In the genomic region with DNA sequence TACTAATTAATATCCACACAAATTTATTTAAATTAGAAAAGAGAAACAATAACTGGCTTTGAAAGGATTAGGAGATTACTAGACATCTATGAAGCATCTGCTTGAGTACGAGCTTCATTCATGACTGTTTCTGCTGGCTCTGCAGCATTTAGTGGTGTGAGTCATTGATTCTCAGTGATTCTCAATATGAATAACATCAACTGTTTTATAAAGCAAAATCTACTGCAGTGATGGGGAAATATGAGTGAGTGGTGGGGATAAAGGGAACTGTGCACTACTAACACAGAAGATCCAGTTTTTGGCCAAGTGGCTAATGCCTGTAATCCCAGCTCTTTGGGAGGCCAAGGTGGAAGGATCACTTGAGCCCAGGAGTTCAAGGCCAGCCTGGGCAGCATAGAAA, we compare ENCODE assay signal across 12 cellular contexts. TPM values are rescaled to one million over a fixed set of nuclear protein-coding genes. Genes with fewer than 3 reads are reported as not detected.
DNase-seq lines count a peak whose midpoint lies in the region; ATAC-seq and TF ChIP-seq lines count a peak whose summit lies in the region.
"Had no signal": no experiment of that assay in that cellular context is flagged by ENCODE, and none has a peak within 500 bp of the region (broad histone marks: within the 10 kb centered on the region; RNA-seq: fewer than 3 reads in every experiment).

No MANE protein-coding gene starts in this region.

- H3K4me1 Mint-ChIP-seq in IgD-negative memory B cell, result peaks cover 68 to 73% (median 69%) of the 10 kb centered on the region in 3 donors

- H3K4me3 ChIP-seq in astrocyte of the cerebellum (ENCODE audit: low read depth, low read length) (no peak overlapping the region), mesenchymal stem cell (ENCODE audit: insufficient read depth in 1 of 2, low read depth in 1 of 2, low read length in 2 of 2) (no peak overlapping the region)
- H3K4me3 ChIP-seq: dorsolateral prefrontal cortex had no signal

- H3K36me3 ChIP-seq in mesenchymal stem cell (ENCODE audit: control insufficient read depth in 1 of 2, insufficient read depth in 2 of 2, low read depth in 1 of 2, low read length in 2 of 2), result no peaks in the 10 kb centered on the region

- no peak overlapping the region for H3K23ac ChIP-seq in mesenchymal stem cell (ENCODE audit: low read length in 2 of 2)

- H4K8ac ChIP-seq in mesenchymal stem cell (ENCODE audit: low read length), result no peak overlapping the region

- no peak for TF ChIP-seq CTCF in astrocyte of the cerebellum (IDR thresholded peaks at IDR 0.05; ENCODE audit: low read depth, low read length, missing control alignments)

- no peak overlapping the region for H3K27ac ChIP-seq in mesenchymal stem cell (ENCODE audit: low read length, poor library complexity, severe bottlenecking)

- in situ Hi-C loops in astrocyte of the cerebellum (cut with HindIII; ENCODE audit: low sequenced_read_pairs), result no loop called here

- no peak overlapping the region for H3K4ac ChIP-seq in mesenchymal stem cell (ENCODE audit: low read depth in 1 of 2, low read length in 2 of 2)

- H2AK5ac ChIP-seq in mesenchymal stem cell (ENCODE audit: low read length, severe bottlenecking), result no peak overlapping the region

- no peak overlapping the region for H2BK5ac ChIP-seq in mesenchymal stem cell (ENCODE audit: low read depth, low read length, poor library complexity, severe bottlenecking)

- H3K18ac ChIP-seq in mesenchymal stem cell (ENCODE audit: low read depth in 1 of 2, low read length in 2 of 2), result no peak overlapping the region

- H2BK12ac ChIP-seq in mesenchymal stem cell (ENCODE audit: low read length in 2 of 2), result no peak overlapping the region

- no peaks in the 10 kb centered on the region for H3K27me3 ChIP-seq in mesenchymal stem cell (ENCODE audit: control insufficient read depth in 1 of 2, insufficient read depth in 1 of 2, low read length in 2 of 2)
- H3K27me3 ChIP-seq: dorsolateral prefrontal cortex had no signal

- no peaks in the 10 kb centered on the region for H3K27me3 Mint-ChIP-seq in IgD-negative memory B cell

- H4K91ac ChIP-seq in mesenchymal stem cell (ENCODE audit: low read length), result no peak overlapping the region

- H3K4me1 ChIP-seq in mesenchymal stem cell (ENCODE audit: control insufficient read depth, insufficient read depth, low read depth, low read length), result peaks cover 4% of the 10 kb centered on the region

- peak overlapping the region; percentile 2 to 97 (median 52) for H3K4me3 Mint-ChIP-seq in IgD-negative memory B cell
- H3K4me3 Mint-ChIP-seq: mesothelial cell of epicardium had no signal

- peak overlapping the region; percentile 78 to 99 (median 95) for H3K27ac Mint-ChIP-seq in IgD-negative memory B cell
- H3K27ac Mint-ChIP-seq: mesothelial cell of epicardium had no signal

- H3K9me3 Mint-ChIP-seq in IgD-negative memory B cell, result no peaks in the 10 kb centered on the region
- H3K9me3 Mint-ChIP-seq: mesothelial cell of epicardium had no signal

- no peak overlapping the region for H3K14ac ChIP-seq in mesenchymal stem cell (ENCODE audit: low read length in 2 of 2)

- H3K9ac ChIP-seq in mesenchymal stem cell (ENCODE audit: low read length), result peak overlapping the region; percentile 23

- no peaks in the 10 kb centered on the region for H3K9me3 ChIP-seq in mesenchymal stem cell (ENCODE audit: control insufficient read depth, low read length)

- peaks cover 14% of the 10 kb centered on the region for H3K79me1 ChIP-seq in mesenchymal stem cell (replicated peaks; ENCODE audit: low read length, poor library complexity, severe bottlenecking)

- peaks cover 5% of the 10 kb centered on the region for H3K36me3 Mint-ChIP-seq in IgD-negative memory B cell

- H3K4me2 ChIP-seq in mesenchymal stem cell (ENCODE audit: low read length, poor library complexity, severe bottlenecking), result no peak overlapping the region

- no CpG with 5 or more reads among the region's 1 CpG for WGBS in mesenchymal stem cell

- ATAC-seq in GM21576 (IDR thresholded peaks at IDR 0.05; ENCODE audit: unreplicated experiment), result no peak

- peak; percentile 82 for DNase-seq in CD1c-positive myeloid dendritic cell (ENCODE audit: extremely low spot score)
- peak; percentile 54 for DNase-seq in astrocyte of the cerebellum (ENCODE audit: low read depth)
- peak; percentile 78 for DNase-seq in mesenchymal stem cell
- DNase-seq in NCI-H1436 (lab: John Stamatoyannopoulos, UW), result no peak
- DNase-seq in central memory CD4-positive, alpha-beta T cell, result no peak
- no peak for DNase-seq in midbrain (lab: John Stamatoyannopoulos, UW)
- DNase-seq: dorsolateral prefrontal cortex, NCI-H1436 treated with DMSO at 0.1 percent for 48 hours, T-helper 9 cell had no signal

- no peak overlapping the region for H2BK120ac ChIP-seq in mesenchymal stem cell (ENCODE audit: low read depth, low read length)

- H2BK15ac ChIP-seq in mesenchymal stem cell (ENCODE audit: low read depth, poor library complexity, severe bottlenecking), result no peak overlapping the region

- no peak overlapping the region for H2AFZ ChIP-seq in mesenchymal stem cell (ENCODE audit: low read depth, low read length)

RNA-seq across cellular contexts. Expression of gene FNBP1, which starts 8.4 kb away (rescaled TPM):
- polyA plus RNA-seq in IgD-negative memory B cell, result 173 TPM
- 47.4 TPM for polyA plus RNA-seq in mesenchymal stem cell (2013, experiment 1 of 2)
- 45.8 TPM for polyA plus RNA-seq in mesenchymal stem cell (2013, experiment 2 of 2)

RNA-seq across cellular contexts. Expression of gene GPR107, which starts 19.1 kb away (rescaled TPM):
- polyA plus RNA-seq in IgD-negative memory B cell, result 2.1 TPM
- 42.9 TPM for polyA plus RNA-seq in mesenchymal stem cell (2013, experiment 1 of 2)
- 42.6 TPM for polyA plus RNA-seq in mesenchymal stem cell (2013, experiment 2 of 2)

Comparison
In these comparisons a context has a peak if more than half of its experiments do, and no peak if none do; other contexts are left out.
1. DNase-seq: peak in CD1c-positive myeloid dendritic cell (single experiment), astrocyte of the cerebellum (single experiment) and mesenchymal stem cell (single experiment); none in NCI-H1436 (single experiment), central memory CD4-positive, alpha-beta T cell (single experiment) and midbrain (single experiment).